ENCODE assay signal across 8 cellular contexts in the genomic region with DNA sequence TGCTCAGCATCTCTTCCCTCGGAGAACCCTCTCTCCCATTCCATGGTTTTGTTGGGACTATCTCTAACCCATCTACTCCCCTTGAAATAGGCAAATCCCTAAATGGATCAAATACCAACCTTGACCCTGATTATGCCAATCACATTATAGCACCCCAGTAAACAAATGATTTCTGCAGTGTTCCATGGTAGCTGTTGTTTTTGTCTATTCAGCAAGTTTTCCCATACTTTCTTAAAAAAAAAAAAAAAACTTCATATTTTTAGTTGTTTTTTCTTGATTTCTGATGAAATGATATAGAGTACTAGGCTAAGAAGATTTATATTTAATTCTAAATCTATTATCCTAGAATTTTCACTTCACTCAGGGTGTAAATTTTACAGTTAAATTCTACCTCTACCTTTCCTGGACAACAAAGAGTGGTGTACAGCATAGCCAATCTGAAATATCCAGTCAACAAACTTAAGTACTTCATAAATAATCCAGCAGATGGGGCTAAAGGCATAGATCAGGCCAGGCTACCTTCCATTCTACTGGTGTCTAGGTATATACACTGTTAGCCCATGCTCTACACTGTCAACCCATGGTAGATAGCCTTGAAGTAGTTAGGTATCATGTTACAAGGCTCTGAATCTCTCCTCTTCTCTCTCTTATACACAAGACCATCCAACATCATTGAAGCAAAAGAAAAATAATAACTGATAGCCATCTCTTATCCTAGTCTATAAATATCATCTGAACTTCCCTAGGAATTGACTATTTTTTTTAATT.
DNase-seq lines count a peak whose midpoint lies in the region; ATAC-seq and TF ChIP-seq lines count a peak whose summit lies in the region.

No MANE protein-coding gene starts in this region.

- peaks cover 5% of the 10 kb centered on the region for H3K4me1 Mint-ChIP-seq in activated naive CD8-positive, alpha-beta T cell treated with anti-CD3 and anti-CD28 coated beads, Interleukin-2, amount 10 ng/mL, durations not matched to agents 7 days and 5 days
- peaks cover 3% of the 10 kb centered on the region for H3K4me1 Mint-ChIP-seq in activated naive CD8-positive, alpha-beta T cell treated with anti-CD3 and anti-CD28 coated beads for 36 hours
- H3K4me1 Mint-ChIP-seq in activated naive CD8-positive, alpha-beta T cell treated with anti-CD3 and anti-CD28 coated beads, Interleukin-2, amount 50 U/mL, for 24 hours, result peaks cover 4% of the 10 kb centered on the region

- peaks cover under 1% of the 10 kb centered on the region for H3K36me3 ChIP-seq in right atrium auricular region

- peaks cover 21% of the 10 kb centered on the region for H3K36me3 Mint-ChIP-seq in activated naive CD8-positive, alpha-beta T cell treated with anti-CD3 and anti-CD28 coated beads, Interleukin-2, amount 10 ng/mL, durations not matched to agents 7 days and 5 days
- peaks cover 17% of the 10 kb centered on the region for H3K36me3 Mint-ChIP-seq in activated naive CD8-positive, alpha-beta T cell treated with anti-CD3 and anti-CD28 coated beads for 36 hours
- H3K36me3 Mint-ChIP-seq in activated naive CD8-positive, alpha-beta T cell treated with anti-CD3 and anti-CD28 coated beads, Interleukin-2, amount 50 U/mL, for 24 hours (ENCODE audit: low read depth), result peaks cover 21% of the 10 kb centered on the region

- no peak overlapping the region for H3K27ac ChIP-seq in right atrium auricular region

- H3K9me3 Mint-ChIP-seq in activated naive CD8-positive, alpha-beta T cell treated with anti-CD3 and anti-CD28 coated beads, Interleukin-2, amount 10 ng/mL, durations not matched to agents 7 days and 5 days, result no peaks in the 10 kb centered on the region
- no peaks in the 10 kb centered on the region for H3K9me3 Mint-ChIP-seq in activated naive CD8-positive, alpha-beta T cell treated with anti-CD3 and anti-CD28 coated beads for 36 hours
- no peaks in the 10 kb centered on the region for H3K9me3 Mint-ChIP-seq in activated naive CD8-positive, alpha-beta T cell treated with anti-CD3 and anti-CD28 coated beads, Interleukin-2, amount 50 U/mL, for 24 hours

- H3K9me3 ChIP-seq in right atrium auricular region, result no peaks in the 10 kb centered on the region

- POLR2A ChIA-PET in activated naive CD8-positive, alpha-beta T cell treated with anti-CD3 and anti-CD28 coated beads, Interleukin-2, amount 10 ng/mL, durations not matched to agents 7 days and 5 days (lab: Charles Lee), result interaction anchor here (1.1 kb wide), 1 partner anchor 142 kb away, joined by 3 read pairs; no protein-coding TSS in a partner anchor

- TF ChIP-seq CTCF in right atrium auricular region (IDR thresholded peaks at IDR 0.05), result peak; percentile 23 to 71

- no peaks in the 10 kb centered on the region for H3K27me3 ChIP-seq in right atrium auricular region

- ATAC-seq in activated naive CD8-positive, alpha-beta T cell treated with anti-CD3 and anti-CD28 coated beads, Interleukin-2, amount 10 ng/mL, durations not matched to agents 7 days and 5 days (ENCODE audit: low read depth), result peak; percentile 99
- ATAC-seq in GM21529 (IDR thresholded peaks at IDR 0.05; ENCODE audit: unreplicated experiment), result peak; percentile 99
- peak; percentile 98 for ATAC-seq in activated naive CD8-positive, alpha-beta T cell treated with anti-CD3 and anti-CD28 coated beads, Interleukin-2, amount 50 U/mL, for 24 hours

- H3K27me3 Mint-ChIP-seq in activated naive CD8-positive, alpha-beta T cell treated with anti-CD3 and anti-CD28 coated beads, Interleukin-2, amount 10 ng/mL, durations not matched to agents 7 days and 5 days, result no peaks in the 10 kb centered on the region
- H3K27me3 Mint-ChIP-seq in activated naive CD8-positive, alpha-beta T cell treated with anti-CD3 and anti-CD28 coated beads for 36 hours, result no peaks in the 10 kb centered on the region
- no peaks in the 10 kb centered on the region for H3K27me3 Mint-ChIP-seq in activated naive CD8-positive, alpha-beta T cell treated with anti-CD3 and anti-CD28 coated beads, Interleukin-2, amount 50 U/mL, for 24 hours

- peaks cover 0 to 12% of the 10 kb centered on the region in 2 donors for H3K4me1 ChIP-seq in right atrium auricular region

- no peak overlapping the region for H3K27ac Mint-ChIP-seq in activated naive CD8-positive, alpha-beta T cell treated with anti-CD3 and anti-CD28 coated beads, Interleukin-2, amount 10 ng/mL, durations not matched to agents 7 days and 5 days
- no peak overlapping the region for H3K27ac Mint-ChIP-seq in activated naive CD8-positive, alpha-beta T cell treated with anti-CD3 and anti-CD28 coated beads for 36 hours
- H3K27ac Mint-ChIP-seq in activated naive CD8-positive, alpha-beta T cell treated with anti-CD3 and anti-CD28 coated beads, Interleukin-2, amount 50 U/mL, for 24 hours, result no peak overlapping the region

- H3K4me3 ChIP-seq in right atrium auricular region (no peak overlapping the region), skeletal muscle cell (ENCODE audit: low read depth, low read length) (no peak overlapping the region)

- no peak for DNase-seq in activated naive CD8-positive, alpha-beta T cell treated with anti-CD3 and anti-CD28 coated beads, Interleukin-2, amount 10 ng/mL, durations not matched to agents 7 days and 5 days
- no peak for DNase-seq in activated naive CD8-positive, alpha-beta T cell treated with anti-CD3 and anti-CD28 coated beads for 36 hours
- DNase-seq in HPDE6-E6E7 (ENCODE audit: extremely low spot score) (peak; percentile 55), NCI-H69 (lab: John Stamatoyannopoulos, UW) (peak; percentile 90), right atrium auricular region (ENCODE audit: low spot score) (no peak), skeletal muscle cell (ENCODE audit: low read depth) (peak; percentile 42)
- no peak for DNase-seq in activated naive CD8-positive, alpha-beta T cell treated with anti-CD3 and anti-CD28 coated beads, Interleukin-2, amount 50 U/mL, for 24 hours

- no peak overlapping the region for H3K4me3 Mint-ChIP-seq in activated naive CD8-positive, alpha-beta T cell treated with anti-CD3 and anti-CD28 coated beads, Interleukin-2, amount 10 ng/mL, durations not matched to agents 7 days and 5 days
- H3K4me3 Mint-ChIP-seq in activated naive CD8-positive, alpha-beta T cell treated with anti-CD3 and anti-CD28 coated beads for 36 hours, result no peak overlapping the region
- no peak overlapping the region for H3K4me3 Mint-ChIP-seq in activated naive CD8-positive, alpha-beta T cell treated with anti-CD3 and anti-CD28 coated beads, Interleukin-2, amount 50 U/mL, for 24 hours

Comparison
In these comparisons a context has a peak if more than half of its experiments do, and no peak if none do; other contexts are left out.
1. DNase-seq: peak in HPDE6-E6E7 (single experiment), NCI-H69 (single experiment) and skeletal muscle cell (single experiment); none in activated naive CD8-positive, alpha-beta T cell treated with anti-CD3 and anti-CD28 coated beads, Interleukin-2, amount 10 ng/mL, durations not matched to agents 7 days and 5 days (single experiment), activated naive CD8-positive, alpha-beta T cell treated with anti-CD3 and anti-CD28 coated beads for 36 hours (single experiment), activated naive CD8-positive, alpha-beta T cell treated with anti-CD3 and anti-CD28 coated beads, Interleukin-2, amount 50 U/mL, for 24 hours (single experiment) and right atrium auricular region (single experiment).
2. Peak in every context shown above with its lines, with median percentiles within 50 percentile points of each other: ATAC-seq.